11 cellular contexts compared by ENCODE assay signal in the genomic region with DNA sequence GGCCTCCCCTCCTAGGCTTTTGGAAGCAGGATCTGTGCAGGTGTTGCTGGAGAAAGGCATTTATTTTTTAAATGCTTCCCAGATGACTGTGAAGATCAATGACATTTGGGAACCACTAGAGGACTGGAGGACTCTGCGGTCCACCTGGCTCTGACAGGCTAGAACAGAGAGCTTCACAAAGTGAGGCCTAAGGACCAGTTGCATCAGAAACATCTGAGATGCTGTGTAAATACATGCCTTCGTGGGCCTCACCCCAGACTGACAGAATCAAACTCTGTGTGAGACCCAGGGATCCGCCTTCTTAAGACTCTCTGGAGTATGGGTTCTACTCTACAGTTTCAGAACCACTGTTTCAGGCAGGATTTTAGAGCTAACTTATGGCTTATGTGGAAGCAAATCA.
DNase-seq lines count a peak whose midpoint lies in the region; ATAC-seq and TF ChIP-seq lines count a peak whose summit lies in the region.
"Had no signal": no experiment of that assay in that cellular context is flagged by ENCODE, and none has a peak within 500 bp of the region (broad histone marks: within the 10 kb centered on the region; RNA-seq: fewer than 3 reads in every experiment).

No MANE protein-coding gene starts in this region.

- DNase-seq in NCI-H82 (lab: John Stamatoyannopoulos, UW) (peak; percentile 7), NCI-H82 treated with DMSO at 0.1 percent for 48 hours (lab: John Stamatoyannopoulos, UW; ENCODE audit: unreplicated experiment) (no peak), type B pancreatic cell (ENCODE audit: extremely low spot score, unreplicated experiment) (no peak)
- no peak for DNase-seq in activated T-helper 2 cell treated with anti-CD3 and anti-CD28 coated beads, Interferon-gamma antibody, Interleukin-2, Interleukin-4, amounts not matched to agents 10 μg/mL and 5 μg/mL and 100 μg/mL, durations not matched to agents 14 hours and 24 hours and 36 hours (ENCODE audit: low spot score)
- no peak for DNase-seq in stimulated activated CD4-positive, alpha-beta T cell treated with anti-CD3 and anti-CD28 coated beads, Interleukin-12 subunit alpha, Interleukin-12 subunit beta, amount 100 ng/mL, for 4 hours
- DNase-seq: activated gamma-delta T cell treated with Interleukin-2 at 50 U/mL for 16 hours, NCI-H2227 treated with DMSO at 0.1 percent for 48 hours, occipital lobe had no signal

- H3K36me3 ChIP-seq in HEK293 (ENCODE audit: control insufficient read depth in 2 of 2, insufficient read depth in 1 of 2, low read length in 2 of 2) (no peaks in the 10 kb centered on the region), muscle layer of duodenum (ENCODE audit: control insufficient read depth in 1 of 2, insufficient read depth in 2 of 2, low read length in 2 of 2) (no peaks in the 10 kb centered on the region)

- ATAC-seq in GM21360 (IDR thresholded peaks at IDR 0.05; ENCODE audit: unreplicated experiment) = no peak

- POLR2A ChIA-PET in HEK293 (lab: Yijun Ruan, JAX) = no interaction called here

- H3K36me3 Mint-ChIP-seq in activated T-helper 2 cell treated with anti-CD3 and anti-CD28 coated beads, Interferon-gamma antibody, Interleukin-2, Interleukin-4, amounts not matched to agents 10 μg/mL and 5 μg/mL and 100 μg/mL, durations not matched to agents 14 hours and 24 hours and 36 hours (ENCODE audit: low read depth) = peaks cover 16% of the 10 kb centered on the region
- H3K36me3 Mint-ChIP-seq in type B pancreatic cell = no peaks in the 10 kb centered on the region

- CTCF ChIA-PET in HEK293 (lab: Yijun Ruan, JAX) = interaction anchor here (0.7 to 2.1 kb wide), 2 partner anchors 260 to 1037 kb away, joined by 3 to 5 read pairs; no protein-coding TSS in a partner anchor

- H3K4me1 ChIP-seq in HEK293 (ENCODE audit: control insufficient read depth, insufficient read depth, low read length) (peaks cover 15% of the 10 kb centered on the region), muscle layer of duodenum (ENCODE audit: control insufficient read depth in 1 of 2, insufficient read depth in 2 of 2, low read length in 2 of 2) (peaks cover 0 to 7% of the 10 kb centered on the region in 2 donors)

- H3K27ac ChIP-seq in HEK293 (ENCODE audit: extremely low read depth, low read depth, low read length) = no peak overlapping the region
- H3K27ac ChIP-seq in muscle layer of duodenum (ENCODE audit: low read length) = peak overlapping the region; percentile 5

- H3K27me3 Mint-ChIP-seq in activated T-helper 2 cell treated with anti-CD3 and anti-CD28 coated beads, Interferon-gamma antibody, Interleukin-2, Interleukin-4, amounts not matched to agents 10 μg/mL and 5 μg/mL and 100 μg/mL, durations not matched to agents 14 hours and 24 hours and 36 hours (ENCODE audit: low read depth) = peaks cover 6% of the 10 kb centered on the region
- peaks cover 26% of the 10 kb centered on the region for H3K27me3 Mint-ChIP-seq in type B pancreatic cell

- peak overlapping the region; percentile 22 for H3K4me3 Mint-ChIP-seq in activated T-helper 2 cell treated with anti-CD3 and anti-CD28 coated beads, Interferon-gamma antibody, Interleukin-2, Interleukin-4, amounts not matched to agents 10 μg/mL and 5 μg/mL and 100 μg/mL, durations not matched to agents 14 hours and 24 hours and 36 hours (ENCODE audit: low read depth)
- no peak overlapping the region for H3K4me3 Mint-ChIP-seq in type B pancreatic cell

- intact Hi-C loops in activated T-helper 2 cell treated with anti-CD3 and anti-CD28 coated beads, Interferon-gamma antibody, Interleukin-2, Interleukin-4, amounts not matched to agents 10 μg/mL and 5 μg/mL and 100 μg/mL, durations not matched to agents 14 hours and 24 hours and 36 hours (cut with micrococcal nuclease) = loop anchor here (1.0 to 10.0 kb wide), 11 partner anchors 15 to 1251 kb away; a partner anchor contains a TSS

- H3K4me1 Mint-ChIP-seq in activated T-helper 2 cell treated with anti-CD3 and anti-CD28 coated beads, Interferon-gamma antibody, Interleukin-2, Interleukin-4, amounts not matched to agents 10 μg/mL and 5 μg/mL and 100 μg/mL, durations not matched to agents 14 hours and 24 hours and 36 hours (ENCODE audit: low read depth) = peaks cover 82% of the 10 kb centered on the region
- peaks cover 34% of the 10 kb centered on the region for H3K4me1 Mint-ChIP-seq in type B pancreatic cell (ENCODE audit: unreplicated experiment)

- H3K27ac Mint-ChIP-seq in activated T-helper 2 cell treated with anti-CD3 and anti-CD28 coated beads, Interferon-gamma antibody, Interleukin-2, Interleukin-4, amounts not matched to agents 10 μg/mL and 5 μg/mL and 100 μg/mL, durations not matched to agents 14 hours and 24 hours and 36 hours = peak overlapping the region; percentile 89
- H3K27ac Mint-ChIP-seq in type B pancreatic cell = no peak overlapping the region

- TF ChIP-seq CTCF in HEK293 (tag by site-specific recombination; IDR thresholded peaks at IDR 0.05) (no peak), type B pancreatic cell (conservative IDR thresholded peaks at IDR 0.05) (no peak)

- no peaks in the 10 kb centered on the region for H3K9me3 ChIP-seq in HEK293 (ENCODE audit: control insufficient read depth, insufficient read depth, low read depth, low read length)
- no peaks in the 10 kb centered on the region for H3K9me3 ChIP-seq in muscle layer of duodenum (ENCODE audit: control insufficient read depth in 1 of 2, low read length in 2 of 2)

- no peaks in the 10 kb centered on the region for H3K27me3 ChIP-seq in muscle layer of duodenum (ENCODE audit: low read depth, low read length)

- H3K9me3 Mint-ChIP-seq in activated T-helper 2 cell treated with anti-CD3 and anti-CD28 coated beads, Interferon-gamma antibody, Interleukin-2, Interleukin-4, amounts not matched to agents 10 μg/mL and 5 μg/mL and 100 μg/mL, durations not matched to agents 14 hours and 24 hours and 36 hours = no peaks in the 10 kb centered on the region
- no peaks in the 10 kb centered on the region for H3K9me3 Mint-ChIP-seq in type B pancreatic cell

- no peak overlapping the region for H3K4me3 ChIP-seq in HEK293 (ENCODE audit: low read depth, low read length)
- no peak overlapping the region for H3K4me3 ChIP-seq in muscle layer of duodenum (ENCODE audit: low read depth in 1 of 2, low read length in 2 of 2)

TF ChIP-seq in HEK293, 187 proteins besides CTCF, POLR2A, EP300 and RAD21:
- peak; percentile 37; the same call in 1 of the 2 replicates for TF ChIP-seq SCRT2 (tag by site-specific recombination; IDR thresholded peaks at IDR 0.05)
- TF ChIP-seq, protein P1, sequence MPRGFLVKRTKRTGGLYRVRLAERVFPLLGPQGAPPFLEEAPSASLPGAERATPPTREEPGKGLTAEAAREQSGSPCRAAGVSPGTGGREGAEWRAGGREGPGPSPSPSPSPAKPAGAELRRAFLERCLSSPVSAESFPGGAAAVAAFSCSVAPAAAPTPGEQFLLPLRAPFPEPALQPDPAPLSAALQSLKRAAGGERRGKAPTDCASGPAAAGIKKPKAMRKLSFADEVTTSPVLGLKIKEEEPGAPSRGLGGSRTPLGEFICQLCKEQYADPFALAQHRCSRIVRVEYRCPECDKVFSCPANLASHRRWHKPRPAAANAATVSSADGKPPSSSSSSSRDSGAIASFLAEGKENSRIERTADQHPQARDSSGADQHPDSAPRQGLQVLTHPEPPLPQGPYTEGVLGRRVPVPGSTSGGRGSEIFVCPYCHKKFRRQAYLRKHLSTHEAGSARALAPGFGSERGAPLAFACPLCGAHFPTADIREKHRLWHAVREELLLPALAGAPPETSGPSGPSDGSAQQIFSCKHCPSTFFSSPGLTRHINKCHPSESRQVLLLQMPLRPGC (tag by site-specific recombination; IDR thresholded peaks at IDR 0.05) = no peak
